20 cellular contexts compared by ENCODE assay signal in genomic region chr18:9218052-9218451, GRCh38.
DNase-seq lines count a peak whose midpoint lies in the region; ATAC-seq, FAIRE-seq and TF ChIP-seq lines count a peak whose summit lies in the region.
"Had no signal": no experiment of that assay in that cellular context is flagged by ENCODE, and none has a peak within 500 bp of the region (broad histone marks: within the 10 kb centered on the region; RNA-seq: fewer than 3 reads in every experiment).

No MANE protein-coding gene starts in this region.

- no peaks in the 10 kb centered on the region for H3K27me3 Mint-ChIP-seq in activated CD4-positive, alpha-beta T cell treated with anti-CD3 and anti-CD28 coated beads, Interleukin-2, amount 10 ng/mL, durations not matched to agents 7 days and 5 days
- no peaks in the 10 kb centered on the region for H3K27me3 Mint-ChIP-seq in T-helper 17 cell

- no peak overlapping the region for H3K27ac Mint-ChIP-seq in activated CD4-positive, alpha-beta T cell treated with anti-CD3 and anti-CD28 coated beads, Interleukin-2, amount 10 ng/mL, durations not matched to agents 7 days and 5 days
- no peak overlapping the region for H3K27ac Mint-ChIP-seq in T-helper 17 cell

- TF ChIP-seq RAD21 in liver (IDR thresholded peaks at IDR 0.05): no peak

- FAIRE-seq in H54 (lab: Jason Lieb, UNC): no peak
- FAIRE-seq: A204.1, GM12892 had no signal

- no peak overlapping the region for H3K9ac ChIP-seq in liver (ENCODE audit: low read depth in 1 of 2, low read length in 2 of 2)
- H3K9ac ChIP-seq: BLaER1 had no signal

- H3K27me3 ChIP-seq in left ventricle myocardium inferior (ENCODE audit: low read depth): no peaks in the 10 kb centered on the region
- no peaks in the 10 kb centered on the region for H3K27me3 ChIP-seq in liver (ENCODE audit: control insufficient read depth in 4 of 4, insufficient read depth in 4 of 4, low read length in 3 of 4)
- H3K27me3 ChIP-seq: BLaER1, MG63 had no signal

- H3K27ac ChIP-seq in left ventricle myocardium inferior (replicated peaks) (peak overlapping the region; percentile 11), liver (ENCODE audit: low read depth in 1 of 2, low read length in 2 of 2) (no peak overlapping the region)
- H3K27ac ChIP-seq: BLaER1 had no signal

- ATAC-seq in Right ventricle myocardium superior (ENCODE audit: poor library complexity) (no peak), T-helper 17 cell (no peak)

- DNase-seq in left ventricle myocardium inferior (no peak), Right ventricle myocardium superior (no peak), choroid plexus epithelial cell (ENCODE audit: low read depth) (peak; percentile 78), stromal cell of bone marrow (ENCODE audit: low read depth) (peak; percentile 38), H54 (ENCODE audit: insufficient read length, low spot score) (no peak), T-helper 17 cell (no peak)
- no peak for DNase-seq in activated CD4-positive, alpha-beta T cell treated with anti-CD3 and anti-CD28 coated beads, Interleukin-2, amount 10 ng/mL, durations not matched to agents 7 days and 5 days
- DNase-seq: DMS 273 treated with DMSO at 0.1 percent for 48 hours, GOT3, Karpas-422, MG63, NCI-H1092, NCI-H146, NCI-H2081, NCI-H748 treated with DMSO at 0.1 percent for 48 hours, RPMI8226 had no signal

- peaks cover 9% of the 10 kb centered on the region for H3K4me1 ChIP-seq in left ventricle myocardium inferior
- no peaks in the 10 kb centered on the region for H3K4me1 ChIP-seq in liver (ENCODE audit: control insufficient read depth in 4 of 4, insufficient read depth in 4 of 4, low read length in 3 of 4)
- H3K4me1 ChIP-seq: BLaER1 had no signal

- H3K4me3 ChIP-seq in left ventricle myocardium inferior (no peak overlapping the region), choroid plexus epithelial cell (ENCODE audit: low read depth, low read length) (no peak overlapping the region), liver (ENCODE audit: low read depth in 1 of 3, low read length in 3 of 3) (no peak overlapping the region)
- H3K4me3 ChIP-seq: BLaER1, MG63 had no signal

- 95% methylated on average over 2 of the region's 2 CpGs for WGBS in liver

- no peak for TF ChIP-seq POLR2A in H54 (IDR thresholded peaks at IDR 0.05; ENCODE audit: low read depth, low read length)

- H3K9me3 Mint-ChIP-seq in activated CD4-positive, alpha-beta T cell treated with anti-CD3 and anti-CD28 coated beads, Interleukin-2, amount 10 ng/mL, durations not matched to agents 7 days and 5 days: no peaks in the 10 kb centered on the region

- H3K9me3 ChIP-seq in left ventricle myocardium inferior (replicated peaks) (no peaks in the 10 kb centered on the region), liver (ENCODE audit: control insufficient read depth in 4 of 4, low read length in 3 of 4) (no peaks in the 10 kb centered on the region), T-helper 17 cell (ENCODE audit: control insufficient read depth, low read length, poor library complexity, severe bottlenecking) (no peaks in the 10 kb centered on the region)
- H3K9me3 ChIP-seq: BLaER1, MG63 had no signal

- no peak overlapping the region for H3K4me3 Mint-ChIP-seq in activated CD4-positive, alpha-beta T cell treated with anti-CD3 and anti-CD28 coated beads, Interleukin-2, amount 10 ng/mL, durations not matched to agents 7 days and 5 days
- no peak overlapping the region for H3K4me3 Mint-ChIP-seq in T-helper 17 cell

- no peaks in the 10 kb centered on the region for H3K4me1 Mint-ChIP-seq in activated CD4-positive, alpha-beta T cell treated with anti-CD3 and anti-CD28 coated beads, Interleukin-2, amount 10 ng/mL, durations not matched to agents 7 days and 5 days
- H3K4me1 Mint-ChIP-seq in T-helper 17 cell: peaks cover 26% of the 10 kb centered on the region

- intact Hi-C loops in left ventricle myocardium inferior (cut with micrococcal nuclease): no loop called here
- intact Hi-C loops in Right ventricle myocardium superior (cut with DNase I): no loop called here

- H3K36me3 Mint-ChIP-seq in activated CD4-positive, alpha-beta T cell treated with anti-CD3 and anti-CD28 coated beads, Interleukin-2, amount 10 ng/mL, durations not matched to agents 7 days and 5 days (ENCODE audit: low read depth): peaks cover 73% of the 10 kb centered on the region
- peaks cover 25% of the 10 kb centered on the region for H3K36me3 Mint-ChIP-seq in T-helper 17 cell (ENCODE audit: low read depth)

- H3K36me3 ChIP-seq in left ventricle myocardium inferior: peaks cover 67% of the 10 kb centered on the region
- H3K36me3 ChIP-seq in liver (ENCODE audit: control insufficient read depth in 4 of 4, insufficient read depth in 3 of 4, low read depth in 1 of 4, low read length in 3 of 4): peaks cover 3 to 49% (median 30%) of the 10 kb centered on the region in 4 donors

- POLR2A ChIA-PET in activated CD4-positive, alpha-beta T cell treated with anti-CD3 and anti-CD28 coated beads, Interleukin-2, amount 10 ng/mL, durations not matched to agents 7 days and 5 days (lab: Charles Lee): interaction anchor here (0.6 to 1.0 kb wide), 2 partner anchors 23 to 178 kb away, joined by 3 to 9 read pairs; no protein-coding TSS in a partner anchor

- CTCF ChIA-PET in activated CD4-positive, alpha-beta T cell treated with anti-CD3 and anti-CD28 coated beads, Interleukin-2, amount 10 ng/mL, durations not matched to agents 7 days and 5 days (lab: Charles Lee): interaction anchor here (4.3 kb wide), 1 partner anchor 17 kb away, joined by 15 read pairs; no protein-coding TSS in a partner anchor

- TF ChIP-seq CTCF in left ventricle myocardium inferior (IDR thresholded peaks at IDR 0.05; ENCODE audit: borderline replicate concordance): no peak
- TF ChIP-seq CTCF in choroid plexus epithelial cell (conservative IDR thresholded peaks at IDR 0.05; ENCODE audit: low read depth, low read length): no peak
- TF ChIP-seq CTCF in liver (IDR thresholded peaks at IDR 0.05; ENCODE audit: low read depth, low read length, missing input control): no peak

TF ChIP-seq in liver, 16 proteins besides CTCF, POLR2A, EP300 and RAD21:
- TF ChIP-seq MAX (IDR thresholded peaks at IDR 0.05) (no peak), RXRA (IDR thresholded peaks at IDR 0.05) (no peak), NR2F2 (IDR thresholded peaks at IDR 0.05) (peak; percentile 59), HNF4A (conservative IDR thresholded peaks at IDR 0.05) (no peak), YY1 (IDR thresholded peaks at IDR 0.05) (no peak)

Comparison
In these comparisons a context has a peak if more than half of its experiments do, and no peak if none do; other contexts are left out.
1. DNase-seq: peak in choroid plexus epithelial cell (single experiment) and stromal cell of bone marrow (single experiment); none in left ventricle myocardium inferior (single experiment), Right ventricle myocardium superior (single experiment), activated CD4-positive, alpha-beta T cell treated with anti-CD3 and anti-CD28 coated beads, Interleukin-2, amount 10 ng/mL, durations not matched to agents 7 days and 5 days (single experiment), H54 (single experiment) and T-helper 17 cell (0 of 3).